In genomic region chr9:74951107-74951720, GRCh38 we compare ENCODE assay signal across 1 cellular context.
TF ChIP-seq lines count a peak whose summit lies in the region.

No MANE protein-coding gene starts in this region.

TF ChIP-seq in HepG2, 621 proteins besides CTCF, POLR2A, EP300 and RAD21 (continued from another document):
- TF ChIP-seq BCLAF1 (IDR thresholded peaks at IDR 0.05): no peak
- no peak for TF ChIP-seq ZNF576 (CRISPR knock-in tag; IDR thresholded peaks at IDR 0.05)
- TF ChIP-seq SIN3A (IDR thresholded peaks at IDR 0.05; ENCODE audit: borderline replicate concordance, low read depth, low read length): no peak
- TF ChIP-seq ELF1 (CRISPR knock-in tag; IDR thresholded peaks at IDR 0.05): no peak
- TF ChIP-seq HIC2 (CRISPR knock-in tag; IDR thresholded peaks at IDR 0.05; ENCODE audit: low read depth): no peak
- TF ChIP-seq MLX (CRISPR knock-in tag; IDR thresholded peaks at IDR 0.05): no peak
- no peak for TF ChIP-seq MED13 (CRISPR knock-in tag; IDR thresholded peaks at IDR 0.05)
- TF ChIP-seq MEF2D (CRISPR knock-in tag; IDR thresholded peaks at IDR 0.05): 0 out of 2 replicates have a peak, but pooled peaks have one; percentile 17
- TF ChIP-seq ZNF609 (CRISPR knock-in tag; IDR thresholded peaks at IDR 0.05; ENCODE audit: borderline replicate concordance): no peak
- no peak for TF ChIP-seq ZNF839 (CRISPR knock-in tag; IDR thresholded peaks at IDR 0.05; ENCODE audit: borderline replicate concordance)
- no peak for TF ChIP-seq NFE2L1 (CRISPR knock-in tag; IDR thresholded peaks at IDR 0.05; ENCODE audit: borderline replicate concordance)
- no peak for TF ChIP-seq AHR (CRISPR knock-in tag; IDR thresholded peaks at IDR 0.05)
- no peak for TF ChIP-seq ZNF10 (CRISPR knock-in tag; IDR thresholded peaks at IDR 0.05; ENCODE audit: borderline replicate concordance, low read depth)
- TF ChIP-seq USF2 (IDR thresholded peaks at IDR 0.05; ENCODE audit: low read depth, low read length): no peak
- TF ChIP-seq USF2 (CRISPR knock-in tag; IDR thresholded peaks at IDR 0.05; ENCODE audit: borderline replicate concordance): no peak
- TF ChIP-seq ZNF737 (CRISPR knock-in tag; IDR thresholded peaks at IDR 0.05; ENCODE audit: borderline replicate concordance): no peak
- no peak for TF ChIP-seq PATZ1 (CRISPR knock-in tag; IDR thresholded peaks at IDR 0.05)
- no peak for TF ChIP-seq ZFP62 (CRISPR knock-in tag; IDR thresholded peaks at IDR 0.05)
- no peak for TF ChIP-seq ZNF232 (CRISPR knock-in tag; IDR thresholded peaks at IDR 0.05; ENCODE audit: borderline replicate concordance)
- no peak for TF ChIP-seq TRAFD1 (CRISPR knock-in tag; IDR thresholded peaks at IDR 0.05; ENCODE audit: borderline replicate concordance)
- TF ChIP-seq ZNF546 (CRISPR knock-in tag; conservative IDR thresholded peaks at IDR 0.05): no peak
- no peak for TF ChIP-seq HNF4G (IDR thresholded peaks at IDR 0.05; ENCODE audit: borderline replicate concordance, low read depth, low read length)
- TF ChIP-seq HNF4G (CRISPR knock-in tag; IDR thresholded peaks at IDR 0.05; ENCODE audit: borderline replicate concordance, low read depth): no peak
- no peak for TF ChIP-seq RARA (CRISPR knock-in tag; IDR thresholded peaks at IDR 0.05)
- no peak for TF ChIP-seq SRSF9 (IDR thresholded peaks at IDR 0.05; ENCODE audit: borderline replicate concordance, insufficient read depth, low read depth, low read length, poor library complexity, severe bottlenecking)
- TF ChIP-seq HHEX (CRISPR knock-in tag; IDR thresholded peaks at IDR 0.05): no peak
- no peak for TF ChIP-seq PITX1 (CRISPR knock-in tag; IDR thresholded peaks at IDR 0.05)
- no peak for TF ChIP-seq TERF1 (CRISPR knock-in tag; IDR thresholded peaks at IDR 0.05)
- TF ChIP-seq ZBTB20 (CRISPR knock-in tag; IDR thresholded peaks at IDR 0.05; ENCODE audit: borderline replicate concordance, low read depth): no peak
- no peak for TF ChIP-seq UBTF (CRISPR knock-in tag; IDR thresholded peaks at IDR 0.05)
- no peak for TF ChIP-seq NR2F2 (IDR thresholded peaks at IDR 0.05; ENCODE audit: borderline replicate concordance, low read depth)
